ENCODE assay signal across 12 cellular contexts in genomic region chr11:103529217-103529684, GRCh38.
DNase-seq lines count a peak whose midpoint lies in the region; ATAC-seq, FAIRE-seq and TF ChIP-seq lines count a peak whose summit lies in the region.
"Had no signal": no experiment of that assay in that cellular context is flagged by ENCODE, and none has a peak within 500 bp of the region (broad histone marks: within the 10 kb centered on the region; RNA-seq: fewer than 3 reads in every experiment).

No MANE protein-coding gene starts in this region.

- H3K9me3 ChIP-seq in breast epithelium (no peaks in the 10 kb centered on the region), WERI-Rb-1 (ENCODE audit: severe bottlenecking) (no peaks in the 10 kb centered on the region), prostate gland (no peaks in the 10 kb centered on the region)

- peaks cover 4% of the 10 kb centered on the region for H3K36me3 Mint-ChIP-seq in MCF 10A (ENCODE audit: insufficient read depth, unreplicated experiment)
- H3K36me3 Mint-ChIP-seq: IgD-negative memory B cell, immature natural killer cell had no signal

- TF ChIP-seq POLR2A in breast epithelium (IDR thresholded peaks at IDR 0.05) (no peak), prostate gland (IDR thresholded peaks at IDR 0.05) (no peak)

- H3K27me3 Mint-ChIP-seq in MCF 10A (ENCODE audit: insufficient read depth, unreplicated experiment), result no peaks in the 10 kb centered on the region

- peak; percentile 72 for DNase-seq in MCF 10A (ENCODE audit: unreplicated experiment)
- DNase-seq in breast epithelium (ENCODE audit: low spot score in 2 of 2), result no peak
- peak; percentile 21 for DNase-seq in WERI-Rb-1
- no peak for DNase-seq in left ventricle myocardium superior
- peak; percentile 58 for DNase-seq in urothelium cell line (ENCODE audit: low spot score)
- DNase-seq in epidermal melanocyte (ENCODE audit: insufficient read length, low spot score), result no peak
- no peak for DNase-seq in prostate gland (ENCODE audit: low spot score)
- DNase-seq in activated effector memory CD4-positive, alpha-beta T cell treated with Interleukin-2 at 50 U/mL for 16 hours, result no peak
- DNase-seq: activated T-cell treated with anti-CD3 and anti-CD28 coated beads, Interleukin-2, amount 50 U/mL, for 4 hours; immature natural killer cell had no signal

- POLR2A ChIA-PET in MCF 10A (lab: Yijun Ruan, JAX), result interaction anchor here (0.8 kb wide), 1 partner anchor 11 kb away, joined by 7 read pairs; no protein-coding TSS in a partner anchor

- 62% methylated on average over 4 of the region's 4 CpGs for WGBS in prostate gland

- no peak overlapping the region for H3K4me3 ChIP-seq in breast epithelium
- no peak overlapping the region for H3K4me3 ChIP-seq in WERI-Rb-1 (ENCODE audit: low read depth, low read length)
- no peak overlapping the region for H3K4me3 ChIP-seq in prostate gland

- H3K4me1 ChIP-seq in breast epithelium (no peaks in the 10 kb centered on the region), prostate gland (replicated peaks) (no peaks in the 10 kb centered on the region)

- peak; percentile 76 for FAIRE-seq in urothelium cell line (lab: Jason Lieb, UNC)

- ATAC-seq in left ventricle myocardium superior, result peak; percentile 83
- ATAC-seq: activated T-cell treated with anti-CD3 and anti-CD28 coated beads, Interleukin-2, amount 50 U/mL, for 4 hours had no signal

- no peaks in the 10 kb centered on the region for H3K27me3 ChIP-seq in breast epithelium
- no peaks in the 10 kb centered on the region for H3K27me3 ChIP-seq in WERI-Rb-1 (ENCODE audit: insufficient read depth, low read depth, severe bottlenecking)
- H3K27me3 ChIP-seq in prostate gland (replicated peaks; ENCODE audit: insufficient read depth), result no peaks in the 10 kb centered on the region

- TF ChIP-seq CTCF in MCF 10A (IDR thresholded peaks at IDR 0.05; ENCODE audit: unreplicated experiment), result no peak
- TF ChIP-seq CTCF in breast epithelium (IDR thresholded peaks at IDR 0.05), result no peak
- TF ChIP-seq CTCF in WERI-Rb-1 (IDR thresholded peaks at IDR 0.05; ENCODE audit: low read depth, low read length), result no peak
- no peak for TF ChIP-seq CTCF in prostate gland (IDR thresholded peaks at IDR 0.05)

- peak overlapping the region; percentile 49 for H3K27ac Mint-ChIP-seq in MCF 10A (ENCODE audit: low read depth, unreplicated experiment)
- H3K27ac Mint-ChIP-seq: IgD-negative memory B cell; immature natural killer cell; T-helper 2 cell treated with Interferon-gamma antibody and Interleukin-4, amounts not matched to agents 5 μg/mL and 100 μg/mL, for 36 hours had no signal

- no peak overlapping the region for H3K4me3 Mint-ChIP-seq in MCF 10A (ENCODE audit: unreplicated experiment)
- H3K4me3 Mint-ChIP-seq: activated T-cell treated with anti-CD3 and anti-CD28 coated beads, Interleukin-2, amount 50 U/mL, for 4 hours; IgD-negative memory B cell; immature natural killer cell; T-helper 2 cell treated with Interferon-gamma antibody and Interleukin-4, amounts not matched to agents 5 μg/mL and 100 μg/mL, for 36 hours had no signal

- intact Hi-C loops in MCF 10A (cut with micrococcal nuclease), result no loop called here
- intact Hi-C loops in breast epithelium (cut with DNase I; ENCODE audit: low total_unique reads), result no loop called here
- intact Hi-C loops in left ventricle myocardium superior (cut with micrococcal nuclease), result no loop called here
- intact Hi-C loops in prostate gland (cut with DNase I), result no loop called here

- no peak overlapping the region for H3K27ac ChIP-seq in breast epithelium
- H3K27ac ChIP-seq in WERI-Rb-1, result no peak overlapping the region
- H3K27ac ChIP-seq in prostate gland, result no peak overlapping the region

- CTCF ChIA-PET in MCF 10A (lab: Yijun Ruan, JAX), result no interaction called here

- no TSS peak for BruUV-seq in MCF 10A (replicated peaks; lab: Mats Ljungman, UMichigan)

- peaks cover 52% of the 10 kb centered on the region for H3K4me1 Mint-ChIP-seq in MCF 10A (ENCODE audit: insufficient read depth, unreplicated experiment)
- H3K4me1 Mint-ChIP-seq: IgD-negative memory B cell, immature natural killer cell had no signal

- no peaks in the 10 kb centered on the region for H3K9me3 Mint-ChIP-seq in MCF 10A (ENCODE audit: unreplicated experiment)
- H3K9me3 Mint-ChIP-seq: activated T-cell treated with anti-CD3 and anti-CD28 coated beads, Interleukin-2, amount 50 U/mL, for 4 hours; IgD-negative memory B cell; T-helper 2 cell treated with Interferon-gamma antibody and Interleukin-4, amounts not matched to agents 5 μg/mL and 100 μg/mL, for 36 hours had no signal

- H3K36me3 ChIP-seq in breast epithelium (no peaks in the 10 kb centered on the region), WERI-Rb-1 (peaks cover 5% of the 10 kb centered on the region), prostate gland (no peaks in the 10 kb centered on the region)

Comparison
In these comparisons a context has a peak if more than half of its experiments do, and no peak if none do; other contexts are left out.
1. DNase-seq: peak in MCF 10A (single experiment), WERI-Rb-1 (single experiment) and urothelium cell line (single experiment); none in breast epithelium (0 of 2), left ventricle myocardium superior (single experiment), epidermal melanocyte (single experiment), prostate gland (single experiment) and activated effector memory CD4-positive, alpha-beta T cell treated with Interleukin-2 at 50 U/mL for 16 hours (single experiment).